In the genomic region with DNA sequence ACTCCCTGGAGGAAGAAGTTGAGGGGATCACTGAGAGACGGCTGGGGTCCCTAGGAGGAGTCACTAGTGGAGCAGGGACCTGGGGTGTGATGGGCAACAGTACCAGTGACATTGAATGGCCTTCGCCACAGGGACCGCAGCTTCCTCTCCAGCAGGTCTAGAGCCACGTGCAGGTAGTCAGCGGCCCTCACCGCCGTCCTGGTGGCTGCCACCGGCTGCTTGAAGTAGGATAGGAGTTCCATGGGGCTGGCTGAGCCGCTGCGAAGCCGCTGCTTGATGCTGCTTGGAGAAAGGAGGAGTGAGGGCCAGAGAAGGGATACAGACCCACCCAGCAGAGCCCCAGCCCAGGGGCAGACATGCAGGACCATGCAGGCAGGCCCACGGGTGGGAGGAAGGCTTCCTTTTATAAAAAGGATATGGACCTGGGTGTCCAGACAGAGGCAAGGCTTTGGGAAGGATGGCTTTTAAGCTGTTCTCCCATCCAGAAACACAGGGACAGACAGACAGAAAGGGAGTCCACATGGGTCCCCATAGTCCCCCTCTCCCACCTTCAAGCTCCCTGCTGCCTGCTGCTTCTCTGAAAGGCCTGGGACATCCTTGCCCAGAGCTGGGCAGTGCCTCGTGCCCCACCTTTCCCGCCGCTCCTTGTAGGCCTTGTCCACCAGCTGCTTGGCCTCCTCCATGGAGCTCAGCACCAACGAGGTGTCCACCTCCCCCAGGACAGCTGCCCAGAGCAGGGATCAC, we compare ENCODE assay signal across 21 cellular contexts. TPM values are rescaled to one million over a fixed set of nuclear protein-coding genes. Genes with fewer than 3 reads are reported as not detected.
DNase-seq lines count a peak whose midpoint lies in the region; ATAC-seq lines count a peak whose summit lies in the region.
"Had no signal": no experiment of that assay in that cellular context is flagged by ENCODE, and none has a peak within 500 bp of the region (broad histone marks: within the 10 kb centered on the region; RNA-seq: fewer than 3 reads in every experiment).

No MANE protein-coding gene starts in this region.

- ATAC-seq in activated CD8-positive, alpha-beta T cell treated with anti-CD3 and anti-CD28 coated beads, Interleukin-2, amount 10 ng/mL, durations not matched to agents 7 days and 5 days: peak; percentile 46
- no peak for ATAC-seq in GM21786 (IDR thresholded peaks at IDR 0.05; ENCODE audit: unreplicated experiment)
- ATAC-seq: activated CD4-positive, CD25-positive, alpha-beta regulatory T cell treated with anti-CD3 and anti-CD28 coated beads, Interleukin-2, amount 50 U/mL, for 24 hours; CD8-positive, alpha-beta T cell had no signal

- no peak overlapping the region for H2BK15ac ChIP-seq in neuronal stem cell (ENCODE audit: low read length)

- H3K4ac ChIP-seq in neuronal stem cell (ENCODE audit: low read length): no peak overlapping the region

- peak overlapping the region; percentile 32 for H3K18ac ChIP-seq in neuronal stem cell (ENCODE audit: low read length)

- no peak overlapping the region for H3K14ac ChIP-seq in neuronal stem cell (ENCODE audit: low read length)

- no peaks in the 10 kb centered on the region for H4K20me1 ChIP-seq in BLaER1

- H3K27me3 ChIP-seq in BLaER1 (no peaks in the 10 kb centered on the region), neuronal stem cell (ENCODE audit: control insufficient read depth in 3 of 3, insufficient read depth in 3 of 3, low read depth in 1 of 3, low read length in 3 of 3) (peaks cover 0 to 45% (median 9%) of the 10 kb centered on the region in 3 experiments)
- H3K27me3 ChIP-seq: right lobe of liver had no signal

- peak overlapping the region; percentile 88 for H3K27ac ChIP-seq in BLaER1
- H3K27ac ChIP-seq in neuronal stem cell (replicated peaks; ENCODE audit: low read length): no peak overlapping the region
- H3K27ac ChIP-seq: right lobe of liver, thyroid gland had no signal

- POLR2A ChIA-PET in activated CD8-positive, alpha-beta T cell treated with anti-CD3 and anti-CD28 coated beads, Interleukin-2, amount 10 ng/mL, durations not matched to agents 7 days and 5 days (lab: Charles Lee): no interaction called here

- H3K23ac ChIP-seq in neuronal stem cell (ENCODE audit: low read depth, low read length, poor library complexity): no peak overlapping the region

- H3K27ac Mint-ChIP-seq in activated CD8-positive, alpha-beta T cell treated with anti-CD3 and anti-CD28 coated beads, Interleukin-2, amount 10 ng/mL, durations not matched to agents 7 days and 5 days: no peak overlapping the region
- H3K27ac Mint-ChIP-seq: CD8-positive, alpha-beta T cell had no signal

- H3K4me3 ChIP-seq in BLaER1: no peak overlapping the region
- no peak overlapping the region for H3K4me3 ChIP-seq in neuronal stem cell (ENCODE audit: low read length in 2 of 2)
- H3K4me3 ChIP-seq: thyroid gland had no signal

- peak overlapping the region; percentile 43 for H2BK5ac ChIP-seq in neuronal stem cell (ENCODE audit: low read length)

- peak; percentile 48 for DNase-seq in ELF-1 (ENCODE audit: low read depth, low spot score)
- DNase-seq in activated CD8-positive, alpha-beta T cell treated with anti-CD3 and anti-CD28 coated beads, Interleukin-2, amount 10 ng/mL, durations not matched to agents 7 days and 5 days: peak; percentile 39
- DNase-seq in neuronal stem cell (ENCODE audit: low spot score): no peak
- no peak for DNase-seq in dedifferentiated amniotic fluid mesenchymal stem cell (ENCODE audit: extremely low spot score)
- DNase-seq in NAMALWA (ENCODE audit: low spot score): no peak
- DNase-seq in NCI-H82 (lab: John Stamatoyannopoulos, UW): no peak
- DNase-seq: activated T-cell treated with anti-CD3 and anti-CD28 coated beads, Interleukin-2, amount 50 U/mL, for 1 hour; CD8-positive, alpha-beta T cell; NCI-H1105; NCI-H2171; right lobe of liver; stimulated activated CD4-positive, alpha-beta T cell treated with anti-CD3 and anti-CD28 coated beads, Interleukin-4, amount 100 ng/mL, for 1 hour had no signal

- no peaks in the 10 kb centered on the region for H3K9me3 Mint-ChIP-seq in activated CD8-positive, alpha-beta T cell treated with anti-CD3 and anti-CD28 coated beads, Interleukin-2, amount 10 ng/mL, durations not matched to agents 7 days and 5 days (ENCODE audit: insufficient read depth)
- H3K9me3 Mint-ChIP-seq: CD8-positive, alpha-beta T cell had no signal

- WGBS in neuronal stem cell (ENCODE audit: extremely low coverage in 2 of 2, insufficient read length in 2 of 2, insufficient replicate concordance in 1 of 2), 2 donors: no CpG with 5 or more reads among the region's 16 CpGs

- no peak overlapping the region for H2BK120ac ChIP-seq in neuronal stem cell (ENCODE audit: low read depth, low read length)

- no peaks in the 10 kb centered on the region for H3K36me3 ChIP-seq in BLaER1
- no peaks in the 10 kb centered on the region for H3K36me3 ChIP-seq in neuronal stem cell (replicated peaks in 1 of 2; ENCODE audit: control insufficient read depth in 2 of 2, insufficient read depth in 2 of 2, low read length in 2 of 2)
- H3K36me3 ChIP-seq: gastroesophageal sphincter, right lobe of liver, thyroid gland had no signal

- H3K36me3 Mint-ChIP-seq in activated CD8-positive, alpha-beta T cell treated with anti-CD3 and anti-CD28 coated beads, Interleukin-2, amount 10 ng/mL, durations not matched to agents 7 days and 5 days (ENCODE audit: low read depth): no peaks in the 10 kb centered on the region
- H3K36me3 Mint-ChIP-seq: CD8-positive, alpha-beta T cell had no signal

- peaks cover 6% of the 10 kb centered on the region for H3K4me1 Mint-ChIP-seq in activated CD8-positive, alpha-beta T cell treated with anti-CD3 and anti-CD28 coated beads, Interleukin-2, amount 10 ng/mL, durations not matched to agents 7 days and 5 days (ENCODE audit: low read depth)

- peak overlapping the region; percentile 49 for H2AFZ ChIP-seq in neuronal stem cell (ENCODE audit: low read length)

- CTCF ChIA-PET in activated CD8-positive, alpha-beta T cell treated with anti-CD3 and anti-CD28 coated beads, Interleukin-2, amount 10 ng/mL, durations not matched to agents 7 days and 5 days (lab: Charles Lee): interaction anchor here (1.2 to 1.4 kb wide), 2 partner anchors 30 to 38 kb away, joined by 3 to 7 read pairs; no protein-coding TSS in a partner anchor

- no peak overlapping the region for H4K91ac ChIP-seq in neuronal stem cell (ENCODE audit: low read depth, low read length, poor library complexity)

- H3K9me3 ChIP-seq in BLaER1 (no peaks in the 10 kb centered on the region), neuronal stem cell (replicated peaks in 1 of 2; ENCODE audit: control insufficient read depth in 2 of 2, insufficient read depth in 1 of 2, low read depth in 1 of 2, low read length in 2 of 2) (no peaks in the 10 kb centered on the region)
- H3K9me3 ChIP-seq: gastroesophageal sphincter, right lobe of liver, thyroid gland had no signal

- no peak overlapping the region for H2AK5ac ChIP-seq in neuronal stem cell (ENCODE audit: low read depth, low read length)

- H4K8ac ChIP-seq in neuronal stem cell (ENCODE audit: low read depth, low read length): no peak overlapping the region

- H3K9ac ChIP-seq in BLaER1: peak overlapping the region; percentile 35; the same call in 1 of the 2 replicates
- H3K9ac ChIP-seq in neuronal stem cell (ENCODE audit: low read depth, low read length, poor library complexity): peak overlapping the region; percentile 30

- H3K27me3 Mint-ChIP-seq in activated CD8-positive, alpha-beta T cell treated with anti-CD3 and anti-CD28 coated beads, Interleukin-2, amount 10 ng/mL, durations not matched to agents 7 days and 5 days (ENCODE audit: low read depth): peaks cover 10% of the 10 kb centered on the region

- H3K4me1 ChIP-seq in BLaER1 (peaks cover 75% of the 10 kb centered on the region), neuronal stem cell (ENCODE audit: control insufficient read depth in 2 of 2, insufficient read depth in 1 of 2, low read depth in 1 of 2, low read length in 2 of 2) (peaks cover 0 to 2% of the 10 kb centered on the region in 2 donors)

- no peak overlapping the region for H3K4me3 Mint-ChIP-seq in activated CD8-positive, alpha-beta T cell treated with anti-CD3 and anti-CD28 coated beads, Interleukin-2, amount 10 ng/mL, durations not matched to agents 7 days and 5 days
- H3K4me3 Mint-ChIP-seq: CD8-positive, alpha-beta T cell had no signal

- H2BK12ac ChIP-seq in neuronal stem cell (ENCODE audit: low read length): no peak overlapping the region

- peaks cover 2% of the 10 kb centered on the region for H3K79me1 ChIP-seq in neuronal stem cell (ENCODE audit: low read depth, low read length)

- peak overlapping the region; percentile 75; the same call in 1 of the 2 replicates for H3K4me2 ChIP-seq in BLaER1
- H3K4me2 ChIP-seq in neuronal stem cell (ENCODE audit: insufficient read depth, low read length, poor library complexity, severe bottlenecking): no peak overlapping the region

RNA-seq across cellular contexts. Expression of a gene that starts 0.8 kb away (rescaled TPM):
- not detected for total RNA-seq in activated CD8-positive, alpha-beta T cell treated with anti-CD3 and anti-CD28 coated beads, Interleukin-2, amount 10 ng/mL, durations not matched to agents 7 days and 5 days
- polyA plus RNA-seq in neuronal stem cell (2013, experiment 1 of 2): 0.01 TPM
- polyA plus RNA-seq in neuronal stem cell (2013, experiment 2 of 2): not detected
- total RNA-seq: CD8-positive, alpha-beta T cell; G401; lung microvascular endothelial cell had no signal
- polyA plus RNA-seq: neural cell had no signal

RNA-seq across cellular contexts. Expression of a gene that starts 41.5 kb away (rescaled TPM):
- not detected for total RNA-seq in activated CD8-positive, alpha-beta T cell treated with anti-CD3 and anti-CD28 coated beads, Interleukin-2, amount 10 ng/mL, durations not matched to agents 7 days and 5 days
- polyA plus RNA-seq in neuronal stem cell (2013, experiment 1 of 2): 0.03 TPM
- polyA plus RNA-seq in neuronal stem cell (2013, experiment 2 of 2): 0.04 TPM
- total RNA-seq: CD8-positive, alpha-beta T cell; G401; lung microvascular endothelial cell; right lobe of liver; RPMI7951 had no signal
- polyA plus RNA-seq: neural cell had no signal

RNA-seq across cellular contexts. Expression of a gene that starts 48.7 kb away (rescaled TPM):
- 10 to 100 TPM; 45.8 to 51.5 TPM for total RNA-seq in activated CD8-positive, alpha-beta T cell treated with anti-CD3 and anti-CD28 coated beads, Interleukin-2, amount 10 ng/mL, durations not matched to agents 7 days and 5 days
- polyA plus RNA-seq in neuronal stem cell (2013, experiment 1 of 2): 26.2 TPM
- polyA plus RNA-seq in neuronal stem cell (2013, experiment 2 of 2): 25.2 TPM
- total RNA-seq: G401 had no signal

Comparison
In these comparisons a context has a peak if more than half of its experiments do, and no peak if none do; other contexts are left out.
1. DNase-seq: peak in ELF-1 (single experiment) and activated CD8-positive, alpha-beta T cell treated with anti-CD3 and anti-CD28 coated beads, Interleukin-2, amount 10 ng/mL, durations not matched to agents 7 days and 5 days (single experiment); none in neuronal stem cell (single experiment), dedifferentiated amniotic fluid mesenchymal stem cell (single experiment), NAMALWA (single experiment) and NCI-H82 (single experiment).